Comparison of ENCODE assay signal across 1 cellular context in the genomic region with DNA sequence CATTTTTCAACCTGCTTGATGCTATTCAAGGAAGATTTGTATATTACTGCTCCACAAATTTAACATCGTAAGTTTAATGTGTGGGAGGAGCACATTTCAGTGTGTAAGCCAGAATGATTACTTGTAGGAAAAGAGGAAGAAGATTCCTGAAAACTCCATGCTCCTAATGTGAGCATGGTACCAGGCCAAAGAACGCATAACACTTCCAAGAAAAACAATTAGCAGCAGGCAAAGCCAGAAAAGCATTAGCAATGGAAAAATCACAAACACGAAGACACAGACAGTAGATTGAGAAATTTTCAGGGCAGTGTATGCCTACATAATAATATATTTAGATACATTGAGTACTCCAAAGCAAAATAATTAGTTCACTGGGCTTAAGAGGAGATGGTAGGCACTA.
TF ChIP-seq lines count a peak whose summit lies in the region.

No MANE protein-coding gene starts in this region.

TF ChIP-seq in GM23338, 12 proteins besides CTCF, POLR2A, EP300 and RAD21 (continued from another document):
- TF ChIP-seq, protein P1, sequence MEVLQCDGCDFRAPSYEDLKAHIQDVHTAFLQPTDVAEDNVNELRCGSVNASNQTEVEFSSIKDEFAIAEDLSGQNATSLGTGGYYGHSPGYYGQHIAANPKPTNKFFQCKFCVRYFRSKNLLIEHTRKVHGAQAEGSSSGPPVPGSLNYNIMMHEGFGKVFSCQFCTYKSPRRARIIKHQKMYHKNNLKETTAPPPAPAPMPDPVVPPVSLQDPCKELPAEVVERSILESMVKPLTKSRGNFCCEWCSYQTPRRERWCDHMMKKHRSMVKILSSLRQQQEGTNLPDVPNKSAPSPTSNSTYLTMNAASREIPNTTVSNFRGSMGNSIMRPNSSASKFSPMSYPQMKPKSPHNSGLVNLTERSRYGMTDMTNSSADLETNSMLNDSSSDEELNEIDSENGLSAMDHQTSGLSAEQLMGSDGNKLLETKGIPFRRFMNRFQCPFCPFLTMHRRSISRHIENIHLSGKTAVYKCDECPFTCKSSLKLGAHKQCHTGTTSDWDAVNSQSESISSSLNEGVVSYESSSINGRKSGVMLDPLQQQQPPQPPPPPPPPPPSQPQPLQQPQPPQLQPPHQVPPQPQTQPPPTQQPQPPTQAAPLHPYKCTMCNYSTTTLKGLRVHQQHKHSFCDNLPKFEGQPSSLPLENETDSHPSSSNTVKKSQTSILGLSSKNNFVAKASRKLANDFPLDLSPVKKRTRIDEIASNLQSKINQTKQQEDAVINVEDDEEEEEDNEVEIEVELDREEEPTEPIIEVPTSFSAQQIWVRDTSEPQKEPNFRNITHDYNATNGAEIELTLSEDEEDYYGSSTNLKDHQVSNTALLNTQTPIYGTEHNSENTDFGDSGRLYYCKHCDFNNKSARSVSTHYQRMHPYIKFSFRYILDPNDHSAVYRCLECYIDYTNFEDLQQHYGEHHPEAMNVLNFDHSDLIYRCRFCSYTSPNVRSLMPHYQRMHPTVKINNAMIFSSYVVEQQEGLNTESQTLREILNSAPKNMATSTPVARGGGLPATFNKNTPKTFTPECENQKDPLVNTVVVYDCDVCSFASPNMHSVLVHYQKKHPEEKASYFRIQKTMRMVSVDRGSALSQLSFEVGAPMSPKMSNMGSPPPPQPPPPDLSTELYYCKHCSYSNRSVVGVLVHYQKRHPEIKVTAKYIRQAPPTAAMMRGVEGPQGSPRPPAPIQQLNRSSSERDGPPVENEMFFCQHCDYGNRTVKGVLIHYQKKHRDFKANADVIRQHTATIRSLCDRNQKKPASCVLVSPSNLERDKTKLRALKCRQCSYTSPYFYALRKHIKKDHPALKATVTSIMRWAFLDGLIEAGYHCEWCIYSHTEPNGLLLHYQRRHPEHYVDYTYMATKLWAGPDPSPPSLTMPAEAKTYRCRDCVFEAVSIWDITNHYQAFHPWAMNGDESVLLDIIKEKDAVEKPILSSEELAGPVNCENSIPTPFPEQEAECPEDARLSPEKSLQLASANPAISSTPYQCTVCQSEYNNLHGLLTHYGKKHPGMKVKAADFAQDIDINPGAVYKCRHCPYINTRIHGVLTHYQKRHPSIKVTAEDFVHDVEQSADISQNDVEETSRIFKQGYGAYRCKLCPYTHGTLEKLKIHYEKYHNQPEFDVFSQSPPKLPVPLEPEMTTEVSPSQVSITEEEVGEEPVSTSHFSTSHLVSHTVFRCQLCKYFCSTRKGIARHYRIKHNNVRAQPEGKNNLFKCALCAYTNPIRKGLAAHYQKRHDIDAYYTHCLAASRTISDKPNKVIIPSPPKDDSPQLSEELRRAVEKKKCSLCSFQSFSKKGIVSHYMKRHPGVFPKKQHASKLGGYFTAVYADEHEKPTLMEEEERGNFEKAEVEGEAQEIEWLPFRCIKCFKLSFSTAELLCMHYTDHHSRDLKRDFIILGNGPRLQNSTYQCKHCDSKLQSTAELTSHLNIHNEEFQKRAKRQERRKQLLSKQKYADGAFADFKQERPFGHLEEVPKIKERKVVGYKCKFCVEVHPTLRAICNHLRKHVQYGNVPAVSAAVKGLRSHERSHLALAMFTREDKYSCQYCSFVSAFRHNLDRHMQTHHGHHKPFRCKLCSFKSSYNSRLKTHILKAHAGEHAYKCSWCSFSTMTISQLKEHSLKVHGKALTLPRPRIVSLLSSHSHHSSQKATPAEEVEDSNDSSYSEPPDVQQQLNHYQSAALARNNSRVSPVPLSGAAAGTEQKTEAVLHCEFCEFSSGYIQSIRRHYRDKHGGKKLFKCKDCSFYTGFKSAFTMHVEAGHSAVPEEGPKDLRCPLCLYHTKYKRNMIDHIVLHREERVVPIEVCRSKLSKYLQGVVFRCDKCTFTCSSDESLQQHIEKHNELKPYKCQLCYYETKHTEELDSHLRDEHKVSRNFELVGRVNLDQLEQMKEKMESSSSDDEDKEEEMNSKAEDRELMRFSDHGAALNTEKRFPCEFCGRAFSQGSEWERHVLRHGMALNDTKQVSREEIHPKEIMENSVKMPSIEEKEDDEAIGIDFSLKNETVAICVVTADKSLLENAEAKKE (CRISPR knock-in tag; IDR thresholded peaks at IDR 0.05): no peak
- TF ChIP-seq ZNF114 (CRISPR knock-in tag; IDR thresholded peaks at IDR 0.05): no peak
- TF ChIP-seq STAT1 (IDR thresholded peaks at IDR 0.05; ENCODE audit: unreplicated experiment): no peak
- no peak for TF ChIP-seq CREB1 (CRISPR knock-in tag; IDR thresholded peaks at IDR 0.05; ENCODE audit: low read depth)
- TF ChIP-seq NANOG (IDR thresholded peaks at IDR 0.05; ENCODE audit: borderline replicate concordance): no peak
- no peak for TF ChIP-seq POLR2AphosphoS5 (IDR thresholded peaks at IDR 0.05; ENCODE audit: low read depth)
- TF ChIP-seq, protein P2, sequence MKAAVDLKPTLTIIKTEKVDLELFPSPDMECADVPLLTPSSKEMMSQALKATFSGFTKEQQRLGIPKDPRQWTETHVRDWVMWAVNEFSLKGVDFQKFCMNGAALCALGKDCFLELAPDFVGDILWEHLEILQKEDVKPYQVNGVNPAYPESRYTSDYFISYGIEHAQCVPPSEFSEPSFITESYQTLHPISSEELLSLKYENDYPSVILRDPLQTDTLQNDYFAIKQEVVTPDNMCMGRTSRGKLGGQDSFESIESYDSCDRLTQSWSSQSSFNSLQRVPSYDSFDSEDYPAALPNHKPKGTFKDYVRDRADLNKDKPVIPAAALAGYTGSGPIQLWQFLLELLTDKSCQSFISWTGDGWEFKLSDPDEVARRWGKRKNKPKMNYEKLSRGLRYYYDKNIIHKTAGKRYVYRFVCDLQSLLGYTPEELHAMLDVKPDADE (IDR thresholded peaks at IDR 0.05): no peak
- no peak for TF ChIP-seq ZNF331 (CRISPR knock-in tag; IDR thresholded peaks at IDR 0.05; ENCODE audit: low read depth)
